ENCODE assay signal across 12 cellular contexts in genomic region chr2:230423851-230424458, GRCh38. TPM values are rescaled to one million over a fixed set of nuclear protein-coding genes. Genes with fewer than 3 reads are reported as not detected.
DNase-seq lines count a peak whose midpoint lies in the region; ATAC-seq and TF ChIP-seq lines count a peak whose summit lies in the region.
"Had no signal": no experiment of that assay in that cellular context is flagged by ENCODE, and none has a peak within 500 bp of the region (broad histone marks: within the 10 kb centered on the region; RNA-seq: fewer than 3 reads in every experiment).

No MANE protein-coding gene starts in this region.

- DNase-seq in CD8-positive, alpha-beta T cell: no peak
- peak; percentile 66 for DNase-seq in NCI-H2029 treated with DMSO at 0.1 percent for 48 hours (lab: John Stamatoyannopoulos, UW)
- DNase-seq in choroid plexus epithelial cell (ENCODE audit: low read depth): peak; percentile 79
- DNase-seq in mucosa of gallbladder (ENCODE audit: low spot score): peak; percentile 72
- no peak for DNase-seq in NCI-H1436 (lab: John Stamatoyannopoulos, UW)
- no peak for DNase-seq in cerebellar nuclear complex (lab: John Stamatoyannopoulos, UW)
- DNase-seq in GM10266 (ENCODE audit: extremely low spot score): no peak
- DNase-seq: activated CD4-positive, alpha-beta T cell treated with anti-CD3 and anti-CD28 coated beads, Interleukin-2, amount 50 U/mL, for 1 hour; DMS 273 treated with DMSO at 0.1 percent for 48 hours; effector CD4-positive, alpha-beta T cell had no signal

- H3K4me3 Mint-ChIP-seq in CD8-positive, alpha-beta T cell: peak overlapping the region; percentile 68

- peaks cover 85% of the 10 kb centered on the region for H3K4me1 Mint-ChIP-seq in CD8-positive, alpha-beta T cell (ENCODE audit: low read depth)

- H3K27ac Mint-ChIP-seq in CD8-positive, alpha-beta T cell: peak overlapping the region; percentile 74

- POLR2A ChIA-PET in CD8-positive, alpha-beta T cell (lab: Charles Lee): no interaction called here

- peaks cover 2% of the 10 kb centered on the region for H3K9me3 Mint-ChIP-seq in CD8-positive, alpha-beta T cell

- H3K36me3 Mint-ChIP-seq in CD8-positive, alpha-beta T cell: peaks cover 73% of the 10 kb centered on the region

- CTCF ChIA-PET in CD8-positive, alpha-beta T cell (lab: Charles Lee): no interaction called here

- intact Hi-C loops in CD8-positive, alpha-beta T cell (cut with DNase I, micrococcal nuclease): no loop called here

- no peaks in the 10 kb centered on the region for H3K27me3 ChIP-seq in CD8-positive, alpha-beta T cell (ENCODE audit: insufficient read depth, low read length)
- H3K27me3 ChIP-seq: tibial nerve had no signal

- peaks cover 75% of the 10 kb centered on the region for H3K4me1 ChIP-seq in CD8-positive, alpha-beta T cell (ENCODE audit: insufficient read depth, low read length)

- no peak for TF ChIP-seq CTCF in CD8-positive, alpha-beta T cell (IDR thresholded peaks at IDR 0.05)
- TF ChIP-seq CTCF in choroid plexus epithelial cell (conservative IDR thresholded peaks at IDR 0.05; ENCODE audit: low read depth, low read length): no peak
- no peak for TF ChIP-seq CTCF in GM10266 (IDR thresholded peaks at IDR 0.05; ENCODE audit: control insufficient read depth, insufficient read depth, low read depth, missing control alignments)

- peaks cover 7% of the 10 kb centered on the region for H3K36me3 ChIP-seq in CD8-positive, alpha-beta T cell (ENCODE audit: insufficient read depth, low read length)

- no peak overlapping the region for H3K4me3 ChIP-seq in CD8-positive, alpha-beta T cell (ENCODE audit: low read depth, low read length)
- H3K4me3 ChIP-seq in choroid plexus epithelial cell (ENCODE audit: low read depth, low read length): no peak overlapping the region

- no peak for ATAC-seq in CD8-positive, alpha-beta T cell
- no peak for ATAC-seq in GM21526 (IDR thresholded peaks at IDR 0.05; ENCODE audit: low FRiP score, unreplicated experiment)

- H3K27ac ChIP-seq in CD8-positive, alpha-beta T cell (ENCODE audit: low read depth, low read length): no peak overlapping the region

- H3K27me3 Mint-ChIP-seq in CD8-positive, alpha-beta T cell (ENCODE audit: low read depth): no peaks in the 10 kb centered on the region

- no peaks in the 10 kb centered on the region for H3K9me3 ChIP-seq in CD8-positive, alpha-beta T cell (ENCODE audit: low read length)

RNA-seq across cellular contexts. Expression of gene SP100, which starts 8.0 kb away (rescaled TPM):
- 100 to 1,000 TPM; 218 to 240 TPM for total RNA-seq in CD8-positive, alpha-beta T cell
- 86.6 TPM for total RNA-seq in mucosa of gallbladder

Comparison
In these comparisons a context has a peak if more than half of its experiments do, and no peak if none do; other contexts are left out.
1. DNase-seq: peak in NCI-H2029 treated with DMSO at 0.1 percent for 48 hours (single experiment), choroid plexus epithelial cell (single experiment) and mucosa of gallbladder (single experiment); none in CD8-positive, alpha-beta T cell (0 of 7), NCI-H1436 (single experiment), cerebellar nuclear complex (0 of 2) and GM10266 (single experiment).